In genomic region chr10:109883859-109884771, GRCh38 we compare ENCODE assay signal across 8 cellular contexts. TPM values are rescaled to one million over a fixed set of nuclear protein-coding genes. Genes with fewer than 3 reads are reported as not detected.
A peak's percentile ranks its signal among the peaks of the same experiment; 100 is the strongest.
DNase-seq lines count a peak whose midpoint lies in the region; ATAC-seq and TF ChIP-seq lines count a peak whose summit lies in the region.

No MANE protein-coding gene starts in this region.

- no peak overlapping the region for H2AFZ ChIP-seq in SU-DHL-6 (ENCODE audit: low read depth, low read length, severe bottlenecking)

- TF ChIP-seq CTCF in SU-DHL-6 (IDR thresholded peaks at IDR 0.05; ENCODE audit: insufficient read depth, low read length, poor library complexity, severe bottlenecking): peak; percentile 89
- TF ChIP-seq CTCF in prostate gland (IDR thresholded peaks at IDR 0.05): peak; percentile 84 to 93 (median 88)
- TF ChIP-seq CTCF in vagina (IDR thresholded peaks at IDR 0.05): peak; percentile 80 to 96 (median 96)

- 25% methylated on average over 17 of the region's 17 CpGs for WGBS in prostate gland

- no peaks in the 10 kb centered on the region for H3K9me2 ChIP-seq in SU-DHL-6 (replicated peaks; ENCODE audit: insufficient read depth, low read length)

- peak; percentile 51 for DNase-seq in GM04503 (ENCODE audit: low read depth)
- peak; percentile 90 for DNase-seq in HCEC 1CT
- DNase-seq in MV-4-11 (lab: John Stamatoyannopoulos, UW): peak; percentile 74
- peak; percentile 85 for DNase-seq in amniotic epithelial cell (ENCODE audit: low read depth)
- peak; percentile 72 for DNase-seq in left cardiac atrium
- DNase-seq in prostate gland (ENCODE audit: low spot score): peak; percentile 41
- peak; percentile 67 to 83 for DNase-seq in vagina (ENCODE audit: extremely low spot score in 2 of 2)

- H4K20me1 ChIP-seq in SU-DHL-6 (ENCODE audit: low read depth, low read length): no peaks in the 10 kb centered on the region

- H3K79me2 ChIP-seq in SU-DHL-6 (ENCODE audit: insufficient read depth, low read length): no peaks in the 10 kb centered on the region

- TF ChIP-seq POLR2A in prostate gland (IDR thresholded peaks at IDR 0.05): no peak
- TF ChIP-seq POLR2A in vagina (IDR thresholded peaks at IDR 0.05): no peak

- H3K4me1 ChIP-seq in prostate gland (replicated peaks) (no peaks in the 10 kb centered on the region), vagina (no peaks in the 10 kb centered on the region)

- H3K4me2 ChIP-seq in SU-DHL-6 (ENCODE audit: low read depth, low read length, poor library complexity, severe bottlenecking): peak overlapping the region; percentile 58

- H3K36me3 ChIP-seq in SU-DHL-6 (ENCODE audit: low read length) (no peaks in the 10 kb centered on the region; the same call in 1 of the 2 replicates), prostate gland (peaks cover 0 to 10% of the 10 kb centered on the region in 2 donors), vagina (peaks cover 0 to 64% of the 10 kb centered on the region in 2 donors)

- peak; percentile 79 to 83 for ATAC-seq in left cardiac atrium

- peak overlapping the region; percentile 50 for H3K9ac ChIP-seq in SU-DHL-6 (ENCODE audit: low read length)

- H3F3A ChIP-seq in SU-DHL-6 (ENCODE audit: insufficient read depth): peaks cover 17% of the 10 kb centered on the region; the same call in 1 of the 2 replicates

- H3K4me3 ChIP-seq in SU-DHL-6 (ENCODE audit: insufficient read depth, low read length, poor library complexity, severe bottlenecking) (no peak overlapping the region), prostate gland (no peak overlapping the region), vagina (no peak overlapping the region)

- H3K27me3 ChIP-seq in SU-DHL-6 (ENCODE audit: low read length) (no peaks in the 10 kb centered on the region), prostate gland (replicated peaks; ENCODE audit: insufficient read depth) (no peaks in the 10 kb centered on the region), vagina (no peaks in the 10 kb centered on the region)

- intact Hi-C loops in left cardiac atrium (cut with DNase I): loop anchor here (5.0 to 10.0 kb wide), 3 partner anchors 91 to 388 kb away; no protein-coding TSS in a partner anchor
- intact Hi-C loops in prostate gland (cut with DNase I): loop anchor here (5.0 to 10.0 kb wide), 3 partner anchors 253 to 391 kb away; partner anchors contain the start of gene MXI1
- intact Hi-C loops in vagina (cut with DNase I): no loop called here

- H3K27ac ChIP-seq in SU-DHL-6 (ENCODE audit: low read depth, low read length): peak overlapping the region; percentile 86
- H3K27ac ChIP-seq in prostate gland: peak overlapping the region; percentile 14 to 42
- peak overlapping the region; percentile 63 for H3K27ac ChIP-seq in vagina

- no peaks in the 10 kb centered on the region for H3K9me3 ChIP-seq in SU-DHL-6 (ENCODE audit: insufficient read depth, low read length)
- H3K9me3 ChIP-seq in prostate gland: no peaks in the 10 kb centered on the region
- no peaks in the 10 kb centered on the region for H3K9me3 ChIP-seq in vagina

RNA-seq across cellular contexts. Expression of gene XPNPEP1, which starts 39.2 kb away (rescaled TPM):
- 10 to 100 TPM; 36.3 to 40.7 TPM for total RNA-seq in left cardiac atrium
- total RNA-seq in prostate gland: 10 to 100 TPM; 53.4 to 64.3 TPM
- 90.4 TPM for total RNA-seq in vagina

Comparison
In these comparisons a context has a peak if more than half of its experiments do, and no peak if none do; other contexts are left out.
1. H3K27ac ChIP-seq: peak in every context shown above with its lines; median percentile 86 in SU-DHL-6; 63 in vagina; 28 in prostate gland.